ENCODE assay signal across 8 cellular contexts in the genomic region with DNA sequence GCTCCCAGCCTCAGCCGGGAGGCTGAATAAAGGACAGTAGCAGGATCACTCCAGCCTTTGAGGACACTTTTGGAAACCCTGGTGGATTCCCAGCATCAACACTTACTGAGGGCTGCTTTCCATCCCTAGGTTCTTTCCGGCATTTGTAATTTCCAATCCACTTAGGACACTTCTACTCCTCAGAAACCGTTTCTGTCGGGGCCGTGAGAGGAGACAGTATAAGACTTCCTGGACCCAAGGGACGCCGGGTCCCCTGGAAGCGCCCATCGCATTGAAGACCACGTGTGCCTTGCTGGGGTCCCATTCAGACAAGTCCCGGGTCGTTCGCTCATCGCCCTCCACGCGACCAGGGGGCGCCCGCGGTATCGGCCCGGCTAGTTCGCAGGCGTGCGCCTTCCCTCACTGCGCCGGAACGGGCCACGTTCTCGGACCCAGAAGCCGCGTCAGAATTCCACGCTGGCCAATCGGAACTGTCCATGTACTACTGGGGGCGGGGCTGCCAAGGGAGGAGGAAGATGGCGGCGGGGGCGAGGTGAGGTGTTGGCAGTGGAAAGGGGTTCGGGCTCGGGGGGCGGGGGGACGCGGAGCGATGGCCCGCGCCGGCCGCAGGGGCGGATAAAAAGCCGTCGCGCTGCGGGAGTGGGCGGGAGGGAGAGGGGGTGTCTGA. TPM values are rescaled to one million over a fixed set of nuclear protein-coding genes. Genes with fewer than 3 reads are reported as not detected.
A peak's percentile ranks its signal among the peaks of the same experiment; 100 is the strongest.
DNase-seq lines count a peak whose midpoint lies in the region; ATAC-seq and TF ChIP-seq lines count a peak whose summit lies in the region.

TSS of gene NUS1 (plus strand) at position 479 of the 667 bp plus-strand sequence. CDS start 202 bp downstream, outside the sequence.

- H3K36me3 ChIP-seq in PC-3 (ENCODE audit: low read depth, low read length): peaks cover 16% of the 10 kb centered on the region

- H3K4me3 ChIP-seq in PC-3 (ENCODE audit: low read length): peak within 1 kb of the TSS; percentile 78

- H3K27ac ChIP-seq in PC-3 (ENCODE audit: low read length) (no peak within 1 kb of the TSS), epithelial cell of prostate (peak within 1 kb of the TSS; percentile 85)

- H3K9ac ChIP-seq in PC-3 (ENCODE audit: low read length): peak within 1 kb of the TSS; percentile 76

- intact Hi-C loops in PC-3 (cut with micrococcal nuclease): loop anchor here (5.0 to 10.0 kb wide), 2 partner anchors 73 to 230 kb away; partner anchors contain the start of gene GOPC

- H2AFZ ChIP-seq in PC-3 (ENCODE audit: low read length): peak within 1 kb of the TSS; percentile 99

- POLR2A ChIA-PET in PC-3 (lab: Charles Lee; ENCODE audit: unreplicated experiment): no interaction called here

- in situ Hi-C loops in KBM-7 (cut with MboI; ENCODE audit: low pct_unique_long_range_greater_than_20kb, low sequenced_read_pairs): no loop called here

- no peaks in the 10 kb centered on the region for H3K9me3 ChIP-seq in PC-3 (ENCODE audit: low read length)

- DNase-seq in DMS53 (lab: John Stamatoyannopoulos, UW) (peak; percentile 97), KBM-7 (peak; percentile 98), PC-3 (peak; percentile 94), activated T-cell treated with anti-CD3 and anti-CD28 coated beads for 4 hours (peak; percentile 99), epithelial cell of prostate (ENCODE audit: low read depth, low spot score) (peak; percentile 74), mucosa of gallbladder (ENCODE audit: low spot score) (peak; percentile 97)
- DNase-seq in stimulated activated CD8-positive, alpha-beta memory T cell treated with anti-CD3 and anti-CD28 coated beads, Interleukin-4, amount 100 ng/mL, for 24 hours (ENCODE audit: low read depth): peak; percentile 97

- BruUV-seq in PC-3 (replicated peaks; lab: Mats Ljungman, UMichigan): TSS peak; percentile 44

- no peaks in the 10 kb centered on the region for H3F3A ChIP-seq in PC-3 (ENCODE audit: low read length, unreplicated experiment)

- peaks cover 49% of the 10 kb centered on the region for H3K79me2 ChIP-seq in PC-3 (ENCODE audit: low read length)

- peak; percentile 98 for ATAC-seq in GM21723 (IDR thresholded peaks at IDR 0.05; ENCODE audit: unreplicated experiment)
- ATAC-seq in PC-3: peak; percentile 97

- H3K27me3 ChIP-seq in PC-3 (ENCODE audit: low read length): no peaks in the 10 kb centered on the region

- no peaks in the 10 kb centered on the region for H3K9me2 ChIP-seq in PC-3 (replicated peaks; ENCODE audit: low read length)

- TF ChIP-seq CTCF in PC-3 (conservative IDR thresholded peaks at IDR 0.05; ENCODE audit: low read depth, low read length): peak; percentile 76

- peak within 1 kb of the TSS; percentile 92 for H3K4me2 ChIP-seq in PC-3 (ENCODE audit: low read length)

- CTCF ChIA-PET in PC-3 (lab: Charles Lee): no interaction called here

- peaks cover 28% of the 10 kb centered on the region for H4K20me1 ChIP-seq in PC-3 (ENCODE audit: low read length)

- H3K4me1 ChIP-seq in PC-3 (ENCODE audit: insufficient read depth, low read length): peaks cover 25% of the 10 kb centered on the region

RNA-seq across cellular contexts. Expression of gene NUS1, which starts in this region (rescaled TPM):
- total RNA-seq in PC-3 (2014; rRNA removed): 12.7 and 18.0 TPM in 2 replicates
- 26.5 TPM for total RNA-seq in mucosa of gallbladder
